8 cellular contexts compared by ENCODE assay signal in genomic region chr12:96516472-96517417, GRCh38. TPM values are rescaled to one million over a fixed set of nuclear protein-coding genes. Genes with fewer than 3 reads are reported as not detected.
DNase-seq lines count a peak whose midpoint lies in the region; ATAC-seq and TF ChIP-seq lines count a peak whose summit lies in the region.

No MANE protein-coding gene starts in this region.

- H3K27me3 ChIP-seq in lower lobe of right lung (ENCODE audit: low read depth), result no peaks in the 10 kb centered on the region

- peak; percentile 63 for ATAC-seq in GM18873 (IDR thresholded peaks at IDR 0.05; ENCODE audit: low FRiP score, unreplicated experiment)
- ATAC-seq in HG03135 (IDR thresholded peaks at IDR 0.05; ENCODE audit: unreplicated experiment), result peak; percentile 64
- peak; percentile 80 to 83 for ATAC-seq in lower lobe of right lung

- intact Hi-C loops in lower lobe of right lung (cut with DNase I), result no loop called here

- no peak overlapping the region for H3K27ac ChIP-seq in lower lobe of right lung

- H3K9me3 ChIP-seq in lower lobe of right lung, result no peaks in the 10 kb centered on the region

- no peak overlapping the region for H3K4me3 ChIP-seq in lower lobe of right lung

- DNase-seq in AML-193 (lab: John Stamatoyannopoulos, UW), result peak; percentile 63 to 72
- DNase-seq in NCI-H345 treated with DMSO at 0.1 percent for 48 hours (lab: John Stamatoyannopoulos, UW; ENCODE audit: unreplicated experiment), result peak; percentile 44
- DNase-seq in activated CD4-positive, alpha-beta T cell treated with anti-CD3 and anti-CD28 coated beads, Interleukin-2, amount 50 U/mL, for 1 hour, result peak; percentile 90
- DNase-seq in dedifferentiated amniotic fluid mesenchymal stem cell (ENCODE audit: extremely low spot score), result peak; percentile 80
- peak; percentile 82 for DNase-seq in lower lobe of right lung
- DNase-seq in stimulated activated CD8-positive, alpha-beta memory T cell treated with anti-CD3 and anti-CD28 coated beads, Interleukin-15, amount 100 ng/mL, for 1 hour (ENCODE audit: low read depth), result peak; percentile 84

- H3K36me3 ChIP-seq in lower lobe of right lung, result no peaks in the 10 kb centered on the region

- H3K4me1 ChIP-seq in lower lobe of right lung, result peaks cover 4% of the 10 kb centered on the region

- TF ChIP-seq CTCF in lower lobe of right lung (IDR thresholded peaks at IDR 0.05), result peak; percentile 68

RNA-seq across cellular contexts. Expression of gene CFAP54, which starts 27.4 kb away (rescaled TPM):
- total RNA-seq in lower lobe of right lung, result 7.9 TPM
